In the genomic region with DNA sequence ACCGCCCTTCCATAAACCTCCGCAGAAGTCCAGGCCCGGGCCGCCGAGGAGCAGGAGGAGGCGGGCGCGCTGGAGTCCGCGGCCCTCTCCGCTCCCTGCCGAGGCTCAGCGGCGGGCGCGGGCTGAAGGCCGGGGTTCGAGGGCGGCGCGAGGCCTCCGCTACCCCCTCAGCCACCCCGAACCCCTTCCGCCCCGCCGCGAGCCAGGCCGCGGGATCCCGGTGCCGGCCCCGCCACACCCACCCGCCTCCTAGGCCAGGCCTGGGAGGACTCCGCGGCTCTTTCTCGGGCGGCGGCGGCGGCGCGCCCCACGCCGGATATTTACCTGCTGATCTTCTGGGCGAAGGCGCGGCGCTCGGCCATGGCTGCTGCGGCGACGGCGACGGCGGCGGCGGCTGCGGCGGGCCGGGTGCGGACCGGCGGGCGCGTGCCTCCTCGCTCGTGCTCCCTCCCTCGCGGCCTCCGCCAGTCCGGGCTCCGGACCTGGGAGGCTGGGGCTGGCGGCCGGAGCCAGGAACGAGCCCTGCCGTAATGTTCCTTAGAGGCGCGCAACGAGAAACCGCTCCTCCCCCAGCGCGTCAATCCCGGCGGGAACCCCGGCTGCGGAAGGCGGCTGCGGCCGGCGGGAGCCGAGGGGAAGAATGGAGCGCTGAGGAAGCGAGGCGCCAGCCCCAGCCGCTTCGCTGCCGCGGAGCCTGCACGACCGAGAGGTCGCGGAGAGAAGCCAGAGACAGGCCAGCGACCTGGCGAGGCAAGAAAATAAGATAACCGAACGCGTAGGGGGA, we compare ENCODE assay signal across 1 cellular context.
TF ChIP-seq lines count a peak whose summit lies in the region.

TSS of gene DOCK7 (minus strand) at position 484 of the 784 bp plus-strand sequence. CDS start at position 362, 122 bp downstream.

TF ChIP-seq in HepG2, 621 proteins besides CTCF, POLR2A, EP300 and RAD21 (continued from another document and continues in another):
- TF ChIP-seq TFDP2 (CRISPR knock-in tag; IDR thresholded peaks at IDR 0.05): peak; percentile 54
- peak; percentile 53; the same call in 1 of the 2 replicates for TF ChIP-seq BORCS8-MEF2B (CRISPR knock-in tag; IDR thresholded peaks at IDR 0.05)
- TF ChIP-seq NR2F6 (IDR thresholded peaks at IDR 0.05): no peak
- TF ChIP-seq NR2F6 (CRISPR knock-in tag; IDR thresholded peaks at IDR 0.05): peak; percentile 12; the same call in 1 of the 2 replicates
- TF ChIP-seq ZNF496 (CRISPR knock-in tag; IDR thresholded peaks at IDR 0.05; ENCODE audit: insufficient replicate concordance): no peak
- TF ChIP-seq MLLT10 (CRISPR knock-in tag; IDR thresholded peaks at IDR 0.05): 0 out of 2 replicates have a peak, but pooled peaks have one; percentile 37
- 0 out of 2 replicates have a peak, but pooled peaks have one; percentile 44 for TF ChIP-seq STAT5B (CRISPR knock-in tag; IDR thresholded peaks at IDR 0.05)
- TF ChIP-seq ZMAT3 (CRISPR knock-in tag; conservative IDR thresholded peaks at IDR 0.05): 0 out of 2 replicates have a peak, but pooled peaks have one; percentile 61
- TF ChIP-seq REPIN1 (CRISPR knock-in tag; IDR thresholded peaks at IDR 0.05; ENCODE audit: borderline replicate concordance, low read depth): peak; percentile 56; the same call in 1 of the 2 replicates
- peak; percentile 13; the same call in 1 of the 2 replicates for TF ChIP-seq ARNTL (CRISPR knock-in tag; IDR thresholded peaks at IDR 0.05)
- peak; percentile 45; the same call in 1 of the 2 replicates for TF ChIP-seq SPEN (CRISPR knock-in tag; IDR thresholded peaks at IDR 0.05; ENCODE audit: low read depth)
- TF ChIP-seq YEATS4 (CRISPR knock-in tag; IDR thresholded peaks at IDR 0.05; ENCODE audit: borderline replicate concordance): peak; percentile 85
- peak; percentile 49; the same call in 1 of the 2 replicates for TF ChIP-seq GFI1 (CRISPR knock-in tag; IDR thresholded peaks at IDR 0.05; ENCODE audit: borderline replicate concordance)
- peak; percentile 42 for TF ChIP-seq MED8 (CRISPR knock-in tag; IDR thresholded peaks at IDR 0.05; ENCODE audit: insufficient replicate concordance)
- TF ChIP-seq AFF4 (CRISPR knock-in tag; IDR thresholded peaks at IDR 0.05): peak; percentile 77; the same call in 1 of the 2 replicates
- TF ChIP-seq ZGPAT (CRISPR knock-in tag; IDR thresholded peaks at IDR 0.05): peak; percentile 60; the same call in 1 of the 2 replicates
- 0 out of 2 replicates have a peak, but pooled peaks have one; percentile 26 for TF ChIP-seq BCL6 (CRISPR knock-in tag; IDR thresholded peaks at IDR 0.05)
- TF ChIP-seq ZNF441 (CRISPR knock-in tag; IDR thresholded peaks at IDR 0.05; ENCODE audit: borderline replicate concordance): peak; percentile 42; the same call in 1 of the 2 replicates
- TF ChIP-seq, protein P1, sequence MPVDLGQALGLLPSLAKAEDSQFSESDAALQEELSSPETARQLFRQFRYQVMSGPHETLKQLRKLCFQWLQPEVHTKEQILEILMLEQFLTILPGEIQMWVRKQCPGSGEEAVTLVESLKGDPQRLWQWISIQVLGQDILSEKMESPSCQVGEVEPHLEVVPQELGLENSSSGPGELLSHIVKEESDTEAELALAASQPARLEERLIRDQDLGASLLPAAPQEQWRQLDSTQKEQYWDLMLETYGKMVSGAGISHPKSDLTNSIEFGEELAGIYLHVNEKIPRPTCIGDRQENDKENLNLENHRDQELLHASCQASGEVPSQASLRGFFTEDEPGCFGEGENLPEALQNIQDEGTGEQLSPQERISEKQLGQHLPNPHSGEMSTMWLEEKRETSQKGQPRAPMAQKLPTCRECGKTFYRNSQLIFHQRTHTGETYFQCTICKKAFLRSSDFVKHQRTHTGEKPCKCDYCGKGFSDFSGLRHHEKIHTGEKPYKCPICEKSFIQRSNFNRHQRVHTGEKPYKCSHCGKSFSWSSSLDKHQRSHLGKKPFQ (CRISPR knock-in tag; IDR thresholded peaks at IDR 0.05; ENCODE audit: insufficient replicate concordance): no peak
- peak; percentile 71; the same call in 1 of the 2 replicates for TF ChIP-seq ZNF788 (CRISPR knock-in tag; IDR thresholded peaks at IDR 0.05; ENCODE audit: borderline replicate concordance)
- peak; percentile 32; the same call in 1 of the 2 replicates for TF ChIP-seq FOXO1 (CRISPR knock-in tag; IDR thresholded peaks at IDR 0.05)
- TF ChIP-seq ZNF670 (CRISPR knock-in tag; IDR thresholded peaks at IDR 0.05; ENCODE audit: borderline replicate concordance): 0 out of 2 replicates have a peak, but pooled peaks have one; percentile 26
- peak; percentile 4; the same call in 1 of the 2 replicates for TF ChIP-seq MEIS2 (CRISPR knock-in tag; IDR thresholded peaks at IDR 0.05)
- TF ChIP-seq HNRNPLL (IDR thresholded peaks at IDR 0.05; ENCODE audit: low read depth, low read length, poor library complexity, severe bottlenecking): peak; percentile 58
- 0 out of 2 replicates have a peak, but pooled peaks have one; percentile 34 for TF ChIP-seq SAFB2 (CRISPR knock-in tag; IDR thresholded peaks at IDR 0.05; ENCODE audit: borderline replicate concordance, low read depth)
- TF ChIP-seq, protein P2, sequence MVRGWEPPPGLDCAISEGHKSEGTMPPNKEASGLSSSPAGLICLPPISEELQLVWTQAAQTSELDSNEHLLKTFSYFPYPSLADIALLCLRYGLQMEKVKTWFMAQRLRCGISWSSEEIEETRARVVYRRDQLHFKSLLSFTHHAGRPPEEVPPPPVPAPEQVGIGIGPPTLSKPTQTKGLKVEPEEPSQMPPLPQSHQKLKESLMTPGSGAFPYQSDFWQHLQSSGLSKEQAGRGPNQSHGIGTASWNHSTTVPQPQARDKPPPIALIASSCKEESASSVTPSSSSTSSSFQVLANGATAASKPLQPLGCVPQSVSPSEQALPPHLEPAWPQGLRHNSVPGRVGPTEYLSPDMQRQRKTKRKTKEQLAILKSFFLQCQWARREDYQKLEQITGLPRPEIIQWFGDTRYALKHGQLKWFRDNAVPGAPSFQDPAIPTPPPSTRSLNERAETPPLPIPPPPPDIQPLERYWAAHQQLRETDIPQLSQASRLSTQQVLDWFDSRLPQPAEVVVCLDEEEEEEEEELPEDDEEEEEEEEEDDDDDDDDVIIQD (CRISPR knock-in tag; IDR thresholded peaks at IDR 0.05; ENCODE audit: low read depth): no peak
- TF ChIP-seq HNRNPK (IDR thresholded peaks at IDR 0.05; ENCODE audit: low read depth, low read length, poor library complexity, severe bottlenecking): peak; percentile 46
- no peak for TF ChIP-seq DNMT3B (CRISPR knock-in tag; conservative IDR thresholded peaks at IDR 0.05)
- TF ChIP-seq ZSCAN29 (CRISPR knock-in tag; conservative IDR thresholded peaks at IDR 0.05): 0 out of 2 replicates have a peak, but pooled peaks have one; percentile 40
- TF ChIP-seq MYC (CRISPR knock-in tag; IDR thresholded peaks at IDR 0.05; ENCODE audit: borderline replicate concordance): peak; percentile 41
- 0 out of 2 replicates have a peak, but pooled peaks have one; percentile 43 for TF ChIP-seq BRF2 (CRISPR knock-in tag; IDR thresholded peaks at IDR 0.05)
- TF ChIP-seq, protein P3, sequence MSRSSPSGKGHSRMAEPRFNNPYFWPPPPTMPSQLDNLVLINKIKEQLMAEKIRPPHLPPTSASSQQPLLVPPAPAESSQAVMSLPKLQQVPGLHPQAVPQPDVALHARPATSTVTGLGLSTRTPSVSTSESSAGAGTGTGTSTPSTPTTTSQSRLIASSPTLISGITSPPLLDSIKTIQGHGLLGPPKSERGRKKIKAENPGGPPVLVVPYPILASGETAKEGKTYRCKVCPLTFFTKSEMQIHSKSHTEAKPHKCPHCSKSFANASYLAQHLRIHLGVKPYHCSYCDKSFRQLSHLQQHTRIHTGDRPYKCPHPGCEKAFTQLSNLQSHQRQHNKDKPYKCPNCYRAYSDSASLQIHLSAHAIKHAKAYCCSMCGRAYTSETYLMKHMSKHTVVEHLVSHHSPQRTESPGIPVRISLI (CRISPR knock-in tag; IDR thresholded peaks at IDR 0.05; ENCODE audit: borderline replicate concordance): no peak; the same call in 1 of the 2 replicates
- TF ChIP-seq GZF1 (CRISPR knock-in tag; IDR thresholded peaks at IDR 0.05): peak; percentile 100
- TF ChIP-seq ZNF614 (CRISPR knock-in tag; IDR thresholded peaks at IDR 0.05; ENCODE audit: borderline replicate concordance): peak; percentile 31; the same call in 1 of the 2 replicates
- TF ChIP-seq, protein P4, sequence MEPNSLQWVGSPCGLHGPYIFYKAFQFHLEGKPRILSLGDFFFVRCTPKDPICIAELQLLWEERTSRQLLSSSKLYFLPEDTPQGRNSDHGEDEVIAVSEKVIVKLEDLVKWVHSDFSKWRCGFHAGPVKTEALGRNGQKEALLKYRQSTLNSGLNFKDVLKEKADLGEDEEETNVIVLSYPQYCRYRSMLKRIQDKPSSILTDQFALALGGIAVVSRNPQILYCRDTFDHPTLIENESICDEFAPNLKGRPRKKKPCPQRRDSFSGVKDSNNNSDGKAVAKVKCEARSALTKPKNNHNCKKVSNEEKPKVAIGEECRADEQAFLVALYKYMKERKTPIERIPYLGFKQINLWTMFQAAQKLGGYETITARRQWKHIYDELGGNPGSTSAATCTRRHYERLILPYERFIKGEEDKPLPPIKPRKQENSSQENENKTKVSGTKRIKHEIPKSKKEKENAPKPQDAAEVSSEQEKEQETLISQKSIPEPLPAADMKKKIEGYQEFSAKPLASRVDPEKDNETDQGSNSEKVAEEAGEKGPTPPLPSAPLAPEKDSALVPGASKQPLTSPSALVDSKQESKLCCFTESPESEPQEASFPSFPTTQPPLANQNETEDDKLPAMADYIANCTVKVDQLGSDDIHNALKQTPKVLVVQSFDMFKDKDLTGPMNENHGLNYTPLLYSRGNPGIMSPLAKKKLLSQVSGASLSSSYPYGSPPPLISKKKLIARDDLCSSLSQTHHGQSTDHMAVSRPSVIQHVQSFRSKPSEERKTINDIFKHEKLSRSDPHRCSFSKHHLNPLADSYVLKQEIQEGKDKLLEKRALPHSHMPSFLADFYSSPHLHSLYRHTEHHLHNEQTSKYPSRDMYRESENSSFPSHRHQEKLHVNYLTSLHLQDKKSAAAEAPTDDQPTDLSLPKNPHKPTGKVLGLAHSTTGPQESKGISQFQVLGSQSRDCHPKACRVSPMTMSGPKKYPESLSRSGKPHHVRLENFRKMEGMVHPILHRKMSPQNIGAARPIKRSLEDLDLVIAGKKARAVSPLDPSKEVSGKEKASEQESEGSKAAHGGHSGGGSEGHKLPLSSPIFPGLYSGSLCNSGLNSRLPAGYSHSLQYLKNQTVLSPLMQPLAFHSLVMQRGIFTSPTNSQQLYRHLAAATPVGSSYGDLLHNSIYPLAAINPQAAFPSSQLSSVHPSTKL (CRISPR knock-in tag; IDR thresholded peaks at IDR 0.05): 0 out of 2 replicates have a peak, but pooled peaks have one; percentile 18
- TF ChIP-seq, protein P5, sequence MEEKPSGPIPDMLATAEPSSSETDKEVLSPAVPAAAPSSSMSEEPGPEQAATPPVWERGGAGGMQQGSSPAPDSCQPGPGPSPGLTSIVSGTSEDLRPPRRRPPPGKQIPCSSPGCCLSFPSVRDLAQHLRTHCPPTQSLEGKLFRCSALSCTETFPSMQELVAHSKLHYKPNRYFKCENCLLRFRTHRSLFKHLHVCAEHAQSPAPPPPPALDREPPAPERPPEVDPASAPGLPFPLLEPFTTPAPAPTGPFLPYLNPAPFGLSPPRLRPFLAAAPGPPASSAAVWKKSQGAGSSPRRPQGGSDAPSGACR (CRISPR knock-in tag; IDR thresholded peaks at IDR 0.05): peak; percentile 84
- no peak for TF ChIP-seq ZNF460 (CRISPR knock-in tag; IDR thresholded peaks at IDR 0.05; ENCODE audit: borderline replicate concordance)
